In genomic region chr15:95669146-95669922, GRCh38 we compare ENCODE assay signal across 11 cellular contexts.
DNase-seq lines count a peak whose midpoint lies in the region; ATAC-seq and TF ChIP-seq lines count a peak whose summit lies in the region.
"Had no signal": no experiment of that assay in that cellular context is flagged by ENCODE, and none has a peak within 500 bp of the region (broad histone marks: within the 10 kb centered on the region; RNA-seq: fewer than 3 reads in every experiment).

No MANE protein-coding gene starts in this region.

- no peak for TF ChIP-seq CTCF in testis (IDR thresholded peaks at IDR 0.05)
- no peak for TF ChIP-seq CTCF in thyroid gland (IDR thresholded peaks at IDR 0.05)

- H3K4me1 ChIP-seq in testis: peaks cover 12% of the 10 kb centered on the region
- H3K4me1 ChIP-seq in thyroid gland: no peaks in the 10 kb centered on the region

- H3K4me3 Mint-ChIP-seq in activated T-cell treated with anti-CD3 and anti-CD28 coated beads, Interleukin-2, amount 50 U/mL, for 4 hours: peak overlapping the region; percentile 17

- intact Hi-C loops in testis (cut with DNase I; ENCODE audit: low total_unique reads): no loop called here
- intact Hi-C loops in thyroid gland (cut with DNase I): no loop called here

- H3K4me3 ChIP-seq in testis (no peak overlapping the region), thyroid gland (replicated peaks in 1 of 3) (no peak overlapping the region)

- no peak for ATAC-seq in activated T-cell treated with anti-CD3 and anti-CD28 coated beads, Interleukin-2, amount 50 U/mL, for 4 hours

- no peaks in the 10 kb centered on the region for H3K9me3 ChIP-seq in testis
- H3K9me3 ChIP-seq in thyroid gland: no peaks in the 10 kb centered on the region
- H3K9me3 ChIP-seq: neutrophil had no signal

- H3K36me3 ChIP-seq in testis (ENCODE audit: low read depth, missing control alignments) (no peaks in the 10 kb centered on the region), thyroid gland (no peaks in the 10 kb centered on the region)
- H3K36me3 ChIP-seq: neutrophil had no signal

- H3K4me1 Mint-ChIP-seq in activated T-cell treated with anti-CD3 and anti-CD28 coated beads, Interleukin-2, amount 50 U/mL, for 4 hours (ENCODE audit: low read depth): peaks cover 7% of the 10 kb centered on the region

- no peaks in the 10 kb centered on the region for H3K9me3 Mint-ChIP-seq in activated T-cell treated with anti-CD3 and anti-CD28 coated beads, Interleukin-2, amount 50 U/mL, for 4 hours

- peak overlapping the region; percentile 29 to 82 for H3K27ac ChIP-seq in testis
- peak overlapping the region in 1 of 3 donors; percentile 44 for H3K27ac ChIP-seq in thyroid gland
- H3K27ac ChIP-seq: neutrophil had no signal

- 34 to 36% methylated on average over 10 of the region's 10 CpGs for WGBS in testis, 2 donors
- WGBS in thyroid gland, 2 donors: 58% methylated on average over 10 of the region's 10 CpGs

- H3K27me3 Mint-ChIP-seq in activated T-cell treated with anti-CD3 and anti-CD28 coated beads, Interleukin-2, amount 50 U/mL, for 4 hours (ENCODE audit: low read depth): peaks cover 5% of the 10 kb centered on the region

- TF ChIP-seq POLR2A in testis (IDR thresholded peaks at IDR 0.05) (no peak), thyroid gland (IDR thresholded peaks at IDR 0.05) (no peak)

- H3K36me3 Mint-ChIP-seq in activated T-cell treated with anti-CD3 and anti-CD28 coated beads, Interleukin-2, amount 50 U/mL, for 4 hours (ENCODE audit: insufficient read depth): no peaks in the 10 kb centered on the region

- DNase-seq in activated T-cell treated with anti-CD3 and anti-CD28 coated beads, Interleukin-2, amount 50 U/mL, for 4 hours: no peak
- no peak for DNase-seq in activated T-cell treated with anti-CD3 and anti-CD28 coated beads for 4 hours
- DNase-seq in LHCN-M2 (ENCODE audit: low read depth): peak; percentile 35
- DNase-seq in fibroblast of peridontal ligament (ENCODE audit: extremely low read depth): peak; percentile 47
- DNase-seq in testis: peak; percentile 28
- no peak for DNase-seq in globus pallidus (ENCODE audit: low spot score)
- no peak for DNase-seq in thyroid gland
- DNase-seq in NCI-H1105 treated with DMSO at 0.1 percent for 48 hours (lab: John Stamatoyannopoulos, UW): no peak
- DNase-seq: effector CD4-positive, alpha-beta T cell; stimulated activated naive CD4-positive, alpha-beta T cell had no signal

- H3K27me3 ChIP-seq in testis (no peaks in the 10 kb centered on the region), thyroid gland (no peaks in the 10 kb centered on the region)
- H3K27me3 ChIP-seq: neutrophil had no signal

Comparison
In these comparisons a context has a peak if more than half of its experiments do, and no peak if none do; other contexts are left out.
1. DNase-seq: peak in LHCN-M2 (single experiment), fibroblast of peridontal ligament (single experiment) and testis (single experiment); none in activated T-cell treated with anti-CD3 and anti-CD28 coated beads, Interleukin-2, amount 50 U/mL, for 4 hours (single experiment), activated T-cell treated with anti-CD3 and anti-CD28 coated beads for 4 hours (single experiment), globus pallidus (single experiment), thyroid gland (0 of 2) and NCI-H1105 treated with DMSO at 0.1 percent for 48 hours (single experiment).